Comparison of ENCODE assay signal across 13 cellular contexts in the genomic region with DNA sequence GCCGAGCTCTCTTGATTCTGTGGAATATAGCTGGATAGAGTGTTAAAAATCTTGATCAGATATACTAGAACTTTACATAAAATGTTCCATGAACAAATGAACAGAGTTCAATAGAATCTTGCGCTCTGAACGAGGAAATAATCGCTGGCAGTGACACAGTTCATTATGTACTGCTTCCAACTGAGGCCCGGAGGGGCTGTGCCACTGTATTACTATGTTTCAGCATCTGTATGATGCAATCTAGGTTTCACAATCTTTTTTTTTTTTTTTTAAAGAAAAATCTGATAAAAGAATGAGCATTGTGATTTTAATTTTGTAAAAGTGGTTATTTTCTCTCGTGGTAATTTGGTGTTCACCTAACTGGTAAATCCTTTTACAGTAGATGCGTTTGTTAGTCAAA.
A peak's percentile ranks its signal among the peaks of the same experiment; 100 is the strongest.
DNase-seq lines count a peak whose midpoint lies in the region; ATAC-seq and TF ChIP-seq lines count a peak whose summit lies in the region.
"Had no signal": no experiment of that assay in that cellular context is flagged by ENCODE, and none has a peak within 500 bp of the region (broad histone marks: within the 10 kb centered on the region; RNA-seq: fewer than 3 reads in every experiment).

No MANE protein-coding gene starts in this region.

- H3K4me1 ChIP-seq in right atrium auricular region (peaks cover 0 to 19% of the 10 kb centered on the region in 2 donors), mammary epithelial cell (ENCODE audit: insufficient read depth, low read length) (peaks cover 27% of the 10 kb centered on the region), left lung (peaks cover 0 to 5% of the 10 kb centered on the region in 2 donors)
- H3K4me1 ChIP-seq: pancreas had no signal

- no peaks in the 10 kb centered on the region for H3K4me1 Mint-ChIP-seq in naive thymus-derived CD8-positive, alpha-beta T cell
- H3K4me1 Mint-ChIP-seq: activated T-helper 17 cell treated with anti-CD3 and anti-CD28 coated beads, Interleukin-2, amount 50 U/mL, for 72 hours had no signal

- peaks cover 0 to 5% (median 2%) of the 10 kb centered on the region in 5 donors for H3K27me3 Mint-ChIP-seq in naive thymus-derived CD8-positive, alpha-beta T cell
- H3K27me3 Mint-ChIP-seq: activated T-helper 17 cell treated with anti-CD3 and anti-CD28 coated beads, Interleukin-2, amount 50 U/mL, for 72 hours had no signal

- intact Hi-C loops in left cardiac atrium (cut with DNase I) = no loop called here
- intact Hi-C loops in mammary epithelial cell (cut with micrococcal nuclease) = no loop called here
- intact Hi-C loops in left lung (cut with DNase I) = no loop called here

- POLR2A ChIA-PET in naive thymus-derived CD8-positive, alpha-beta T cell (lab: Charles Lee) = no interaction called here

- CTCF ChIA-PET in mammary epithelial cell (lab: Charles Lee; ENCODE audit: low non-redundant PET) = no interaction called here

- H3K36me3 ChIP-seq in right atrium auricular region (peaks cover 93% of the 10 kb centered on the region), mammary epithelial cell (ENCODE audit: insufficient read depth, low read length) (peaks cover 27% of the 10 kb centered on the region), left lung (peaks cover 5 to 74% of the 10 kb centered on the region in 2 donors)

- WGBS in mammary epithelial cell (ENCODE audit: low coverage, missing lambda C conversion rate) = 15% methylated on average over 7 of the region's 7 CpGs

- H3K4me3 ChIP-seq in right atrium auricular region (no peak overlapping the region), mammary epithelial cell (replicated peaks in 1 of 3; ENCODE audit: insufficient read depth in 1 of 3, low read depth in 2 of 3, low read length in 3 of 3) (no peak overlapping the region), left lung (no peak overlapping the region)
- H3K4me3 ChIP-seq: lung, pancreas, suprapubic skin had no signal

- no peaks in the 10 kb centered on the region for H3K9me3 Mint-ChIP-seq in naive thymus-derived CD8-positive, alpha-beta T cell
- H3K9me3 Mint-ChIP-seq: activated T-helper 17 cell treated with anti-CD3 and anti-CD28 coated beads, Interleukin-2, amount 50 U/mL, for 72 hours had no signal

- H2AFZ ChIP-seq in mammary epithelial cell (ENCODE audit: low read depth, low read length) = no peak overlapping the region

- TF ChIP-seq CTCF in right atrium auricular region (IDR thresholded peaks at IDR 0.05) (no peak), mammary epithelial cell (conservative IDR thresholded peaks at IDR 0.05 in 1 of 2, IDR thresholded peaks at IDR 0.05 in 1 of 2; ENCODE audit: extremely low read depth in 1 of 2, insufficient read depth in 1 of 2, low read depth in 1 of 2, low read length in 2 of 2) (no peak), left lung (IDR thresholded peaks at IDR 0.05) (no peak)

- no peaks in the 10 kb centered on the region for H3K79me2 ChIP-seq in mammary epithelial cell (ENCODE audit: insufficient read depth, low read length)

- no peaks in the 10 kb centered on the region for H3K36me3 Mint-ChIP-seq in naive thymus-derived CD8-positive, alpha-beta T cell

- H4K20me1 ChIP-seq in mammary epithelial cell (ENCODE audit: insufficient read depth, low read length) = no peaks in the 10 kb centered on the region

- no peaks in the 10 kb centered on the region for H3K9me3 ChIP-seq in right atrium auricular region
- no peaks in the 10 kb centered on the region for H3K9me3 ChIP-seq in mammary epithelial cell (replicated peaks; ENCODE audit: insufficient read depth, low read length)
- H3K9me3 ChIP-seq in left lung = no peaks in the 10 kb centered on the region
- H3K9me3 ChIP-seq: pancreas, suprapubic skin had no signal

- peak; percentile 40 for DNase-seq in left cardiac atrium
- DNase-seq in right atrium auricular region (ENCODE audit: low spot score) = no peak
- peak; percentile 27 for DNase-seq in mammary epithelial cell
- DNase-seq in left lung = no peak
- DNase-seq in activated gamma-delta T cell (lab: John Stamatoyannopoulos, UW) = no peak
- DNase-seq in naive thymus-derived CD8-positive, alpha-beta T cell = no peak
- DNase-seq: NCI-H226, pancreas had no signal

- peak in 1 of 2 donors; percentile 54 for ATAC-seq in left cardiac atrium
- ATAC-seq in left lung = peak; percentile 58
- no peak for ATAC-seq in GM21529 (IDR thresholded peaks at IDR 0.05; ENCODE audit: unreplicated experiment)
- ATAC-seq in naive thymus-derived CD8-positive, alpha-beta T cell = no peak
- ATAC-seq in GM21423 (IDR thresholded peaks at IDR 0.05; ENCODE audit: unreplicated experiment) = no peak
- ATAC-seq: activated T-helper 17 cell treated with anti-CD3 and anti-CD28 coated beads, Interleukin-2, amount 50 U/mL, for 72 hours had no signal

- no peak overlapping the region for H3K9ac ChIP-seq in mammary epithelial cell (ENCODE audit: insufficient read depth, low read length)

- no peak overlapping the region for H3K27ac Mint-ChIP-seq in naive thymus-derived CD8-positive, alpha-beta T cell
- H3K27ac Mint-ChIP-seq: activated T-helper 17 cell treated with anti-CD3 and anti-CD28 coated beads, Interleukin-2, amount 50 U/mL, for 72 hours had no signal

- dilution Hi-C loops in mammary epithelial cell (cut with HindIII; ENCODE audit: low sequenced_read_pairs) = no loop called here

- H3K4me2 ChIP-seq in mammary epithelial cell (ENCODE audit: insufficient read depth, low read depth, low read length) = peak overlapping the region; percentile 40

- no peak overlapping the region for H3K27ac ChIP-seq in right atrium auricular region
- no peak overlapping the region for H3K27ac ChIP-seq in mammary epithelial cell (ENCODE audit: insufficient read depth, low read depth, low read length)
- H3K27ac ChIP-seq in left lung = no peak overlapping the region
- H3K27ac ChIP-seq: pancreas, suprapubic skin had no signal

- in situ Hi-C loops in mammary epithelial cell (cut with MboI; ENCODE audit: low sequenced_read_pairs in 2 of 2) = no loop called here

- no peaks in the 10 kb centered on the region for H3K27me3 ChIP-seq in right atrium auricular region
- H3K27me3 ChIP-seq in mammary epithelial cell (ENCODE audit: insufficient read depth, low read length) = no peaks in the 10 kb centered on the region
- no peaks in the 10 kb centered on the region for H3K27me3 ChIP-seq in left lung
- H3K27me3 ChIP-seq: pancreas, suprapubic skin had no signal

- no peak overlapping the region for H3K4me3 Mint-ChIP-seq in naive thymus-derived CD8-positive, alpha-beta T cell
- H3K4me3 Mint-ChIP-seq: activated T-helper 17 cell treated with anti-CD3 and anti-CD28 coated beads, Interleukin-2, amount 50 U/mL, for 72 hours had no signal

- no TSS peak for BruUV-seq in mammary epithelial cell (replicated peaks; lab: Mats Ljungman, UMichigan)

Comparison
In these comparisons a context has a peak if more than half of its experiments do, and no peak if none do; other contexts are left out.
1. DNase-seq: peak in left cardiac atrium (single experiment) and mammary epithelial cell (single experiment); none in right atrium auricular region (single experiment), left lung (0 of 2), activated gamma-delta T cell (single experiment) and naive thymus-derived CD8-positive, alpha-beta T cell (0 of 10).